In the genomic region with DNA sequence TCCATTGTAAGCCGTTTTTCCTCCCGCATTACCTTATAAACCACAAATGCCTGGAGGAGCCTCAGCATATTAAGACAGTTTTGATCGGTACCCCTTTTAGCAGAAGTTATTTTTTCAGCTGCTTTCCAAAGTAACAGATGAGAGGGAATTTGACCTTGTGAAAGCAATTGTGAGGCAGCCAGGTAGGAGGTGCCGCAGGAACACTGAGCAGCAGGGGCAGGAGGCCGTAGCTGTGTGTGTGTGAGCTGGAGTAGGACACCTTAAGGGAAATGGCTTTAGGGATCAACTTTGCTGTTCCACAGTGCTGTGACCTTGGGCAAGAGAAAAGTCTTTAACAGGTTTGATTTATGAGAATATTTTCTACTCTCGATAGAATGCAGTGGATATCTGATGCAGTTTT, we compare ENCODE assay signal across 31 cellular contexts.
"Had no signal": no experiment of that assay in that cellular context is flagged by ENCODE, and none has a peak within 500 bp of the region (broad histone marks: within the 10 kb centered on the region; RNA-seq: fewer than 3 reads in every experiment).

No MANE protein-coding gene starts in this region.

- H3K36me3 ChIP-seq: ascending aorta, brain microvascular endothelial cell, esophagus squamous epithelium, gastroesophageal sphincter, WERI-Rb-1 had no signal

- H3K4me1 ChIP-seq: ascending aorta, esophagus squamous epithelium, gastroesophageal sphincter had no signal

- DNase-seq: activated B cell treated with CpG ODN at 0.5 μM for 24 hours; activated CD4-positive, alpha-beta memory T cell treated with anti-CD3 and anti-CD28 coated beads for 36 hours; activated CD4-positive, alpha-beta T cell treated with anti-CD3 and anti-CD28 coated beads for 48 hours; activated CD8-positive, alpha-beta memory T cell treated with anti-CD3 and anti-CD28 coated beads, Interleukin-2, amount 10 ng/mL, durations not matched to agents 7 days and 5 days; activated CD8-positive, alpha-beta memory T cell treated with anti-CD3 and anti-CD28 coated beads, Interleukin-2, amount 50 U/mL, for 4 hours; activated CD8-positive, alpha-beta T cell treated with anti-CD3 and anti-CD28 coated beads, Interleukin-2, amount 10 ng/mL, durations not matched to agents 7 days and 5 days; activated gamma-delta T cell; activated naive CD4-positive, alpha-beta T cell; activated naive CD4-positive, alpha-beta T cell treated with anti-CD3 and anti-CD28 coated beads, Interleukin-2, amount 10 ng/mL, durations not matched to agents 7 days and 5 days; activated naive CD8-positive, alpha-beta T cell treated with anti-CD3 and anti-CD28 coated beads, Interleukin-2, amount 10 ng/mL, durations not matched to agents 7 days and 5 days; activated T-cell treated with anti-CD3 and anti-CD28 coated beads, Interleukin-2, amount 50 U/mL, for 1 hour; activated T-cell treated with anti-CD3 and anti-CD28 coated beads, Interleukin-2, amount 50 U/mL, for 48 hours; brain microvascular endothelial cell; dorsolateral prefrontal cortex; effector memory CD4-positive, alpha-beta T cell; esophagus squamous epithelium; foreskin melanocyte; T-helper 1 cell; T-helper 17 cell; T1000; WERI-Rb-1 had no signal

- H3K27ac ChIP-seq: ascending aorta, brain microvascular endothelial cell, coronary artery, dorsolateral prefrontal cortex, epithelial cell of prostate, esophagus squamous epithelium, gastroesophageal sphincter, WERI-Rb-1 had no signal

- H3K27ac Mint-ChIP-seq: activated B cell treated with CpG ODN at 0.5 μM for 24 hours; activated CD4-positive, alpha-beta memory T cell treated with anti-CD3 and anti-CD28 coated beads for 36 hours; activated CD8-positive, alpha-beta memory T cell treated with anti-CD3 and anti-CD28 coated beads, Interleukin-2, amount 10 ng/mL, durations not matched to agents 7 days and 5 days; activated CD8-positive, alpha-beta T cell treated with anti-CD3 and anti-CD28 coated beads, Interleukin-2, amount 10 ng/mL, durations not matched to agents 7 days and 5 days; activated naive CD4-positive, alpha-beta T cell treated with anti-CD3 and anti-CD28 coated beads, Interleukin-2, amount 10 ng/mL, durations not matched to agents 7 days and 5 days; activated naive CD4-positive, alpha-beta T cell treated with anti-CD3 and anti-CD28 coated beads, Interleukin-2, amount 50 U/mL, for 72 hours; activated naive CD8-positive, alpha-beta T cell treated with anti-CD3 and anti-CD28 coated beads, Interleukin-2, amount 10 ng/mL, durations not matched to agents 7 days and 5 days; activated T-helper 1 cell treated with anti-CD3 and anti-CD28 coated beads, Interleukin-12 subunit alpha, Interleukin-12 subunit beta, Interleukin-2, Interleukin-4 antibody, amounts not matched to agents 30 ng/mL and 10 ng/mL and 1 ng/mL, durations not matched to agents 14 hours and 24 hours and 36 hours; dendritic cell treated with granulocyte-macrophage colony-stimulating factor and Interleukin-4, amounts not matched to agents 40 ng/mL and 50 ng/mL, for 4 days; T-helper 17 cell; T-helper 2 cell treated with Interferon-gamma antibody and Interleukin-4, amounts not matched to agents 5 μg/mL and 100 μg/mL, for 36 hours had no signal

- H3K4me3 Mint-ChIP-seq: activated B cell treated with CpG ODN at 0.5 μM for 24 hours; activated CD4-positive, alpha-beta memory T cell treated with anti-CD3 and anti-CD28 coated beads for 36 hours; activated CD8-positive, alpha-beta memory T cell treated with anti-CD3 and anti-CD28 coated beads, Interleukin-2, amount 10 ng/mL, durations not matched to agents 7 days and 5 days; activated CD8-positive, alpha-beta T cell treated with anti-CD3 and anti-CD28 coated beads, Interleukin-2, amount 10 ng/mL, durations not matched to agents 7 days and 5 days; activated naive CD4-positive, alpha-beta T cell treated with anti-CD3 and anti-CD28 coated beads, Interleukin-2, amount 10 ng/mL, durations not matched to agents 7 days and 5 days; activated naive CD8-positive, alpha-beta T cell treated with anti-CD3 and anti-CD28 coated beads, Interleukin-2, amount 10 ng/mL, durations not matched to agents 7 days and 5 days; activated T-helper 1 cell treated with anti-CD3 and anti-CD28 coated beads, Interleukin-12 subunit alpha, Interleukin-12 subunit beta, Interleukin-2, Interleukin-4 antibody, amounts not matched to agents 30 ng/mL and 10 ng/mL and 1 ng/mL, durations not matched to agents 14 hours and 24 hours and 36 hours; central memory CD8-positive, alpha-beta T cell; dendritic cell treated with granulocyte-macrophage colony-stimulating factor and Interleukin-4, amounts not matched to agents 40 ng/mL and 50 ng/mL, for 4 days; T-helper 17 cell; T-helper 2 cell treated with Interferon-gamma antibody and Interleukin-4, amounts not matched to agents 5 μg/mL and 100 μg/mL, for 36 hours had no signal

- H3K9me3 Mint-ChIP-seq: activated B cell treated with CpG ODN at 0.5 μM for 24 hours; activated CD4-positive, alpha-beta memory T cell treated with anti-CD3 and anti-CD28 coated beads for 36 hours; activated naive CD4-positive, alpha-beta T cell treated with anti-CD3 and anti-CD28 coated beads, Interleukin-2, amount 10 ng/mL, durations not matched to agents 7 days and 5 days; activated naive CD4-positive, alpha-beta T cell treated with anti-CD3 and anti-CD28 coated beads, Interleukin-2, amount 50 U/mL, for 72 hours; activated naive CD8-positive, alpha-beta T cell treated with anti-CD3 and anti-CD28 coated beads, Interleukin-2, amount 10 ng/mL, durations not matched to agents 7 days and 5 days; activated T-helper 1 cell treated with anti-CD3 and anti-CD28 coated beads, Interleukin-12 subunit alpha, Interleukin-12 subunit beta, Interleukin-2, Interleukin-4 antibody, amounts not matched to agents 30 ng/mL and 10 ng/mL and 1 ng/mL, durations not matched to agents 14 hours and 24 hours and 36 hours; central memory CD8-positive, alpha-beta T cell; dendritic cell treated with granulocyte-macrophage colony-stimulating factor and Interleukin-4, amounts not matched to agents 40 ng/mL and 50 ng/mL, for 4 days; T-helper 2 cell treated with Interferon-gamma antibody and Interleukin-4, amounts not matched to agents 5 μg/mL and 100 μg/mL, for 36 hours had no signal

- H3K4me3 ChIP-seq: ascending aorta, coronary artery, dorsolateral prefrontal cortex, esophagus squamous epithelium, gastroesophageal sphincter had no signal

- H3K27me3 ChIP-seq: ascending aorta, brain microvascular endothelial cell, dorsolateral prefrontal cortex, esophagus squamous epithelium, gastroesophageal sphincter had no signal

- H3K27me3 Mint-ChIP-seq: activated B cell treated with CpG ODN at 0.5 μM for 24 hours; activated CD4-positive, alpha-beta memory T cell treated with anti-CD3 and anti-CD28 coated beads for 36 hours; activated CD8-positive, alpha-beta memory T cell treated with anti-CD3 and anti-CD28 coated beads, Interleukin-2, amount 10 ng/mL, durations not matched to agents 7 days and 5 days; central memory CD8-positive, alpha-beta T cell; dendritic cell treated with granulocyte-macrophage colony-stimulating factor and Interleukin-4, amounts not matched to agents 40 ng/mL and 50 ng/mL, for 4 days; T-helper 17 cell had no signal

- H3K36me3 Mint-ChIP-seq: activated CD4-positive, alpha-beta memory T cell treated with anti-CD3 and anti-CD28 coated beads for 36 hours; activated CD8-positive, alpha-beta memory T cell treated with anti-CD3 and anti-CD28 coated beads, Interleukin-2, amount 10 ng/mL, durations not matched to agents 7 days and 5 days; activated naive CD4-positive, alpha-beta T cell treated with anti-CD3 and anti-CD28 coated beads, Interleukin-2, amount 10 ng/mL, durations not matched to agents 7 days and 5 days; activated naive CD4-positive, alpha-beta T cell treated with anti-CD3 and anti-CD28 coated beads, Interleukin-2, amount 50 U/mL, for 72 hours; activated naive CD8-positive, alpha-beta T cell treated with anti-CD3 and anti-CD28 coated beads, Interleukin-2, amount 10 ng/mL, durations not matched to agents 7 days and 5 days had no signal

- H3K4me1 Mint-ChIP-seq: activated B cell treated with CpG ODN at 0.5 μM for 24 hours; activated CD8-positive, alpha-beta memory T cell treated with anti-CD3 and anti-CD28 coated beads, Interleukin-2, amount 10 ng/mL, durations not matched to agents 7 days and 5 days; activated naive CD4-positive, alpha-beta T cell treated with anti-CD3 and anti-CD28 coated beads, Interleukin-2, amount 10 ng/mL, durations not matched to agents 7 days and 5 days; activated naive CD8-positive, alpha-beta T cell treated with anti-CD3 and anti-CD28 coated beads, Interleukin-2, amount 10 ng/mL, durations not matched to agents 7 days and 5 days; central memory CD8-positive, alpha-beta T cell had no signal

- H3K9me3 ChIP-seq: ascending aorta, esophagus squamous epithelium, gastroesophageal sphincter had no signal

- FAIRE-seq: bronchial epithelial cell had no signal
